In genomic region chr6:49516147-49516505, GRCh38 we compare ENCODE assay signal across 1 cellular context.
TF ChIP-seq lines count a peak whose summit lies in the region.

No MANE protein-coding gene starts in this region.

TF ChIP-seq in K562, 482 proteins besides CTCF, POLR2A, EP300 and RAD21:
- TF ChIP-seq RBM17 (IDR thresholded peaks at IDR 0.05; ENCODE audit: borderline replicate concordance, low read depth, low read length) (no peak), ATF3 (IDR thresholded peaks at IDR 0.05) (0 out of 2 replicates have a peak, but pooled peaks have one; percentile 18), ATF3 (CRISPR knock-in tag; conservative IDR thresholded peaks at IDR 0.05) (no peak)
